In the genomic region with DNA sequence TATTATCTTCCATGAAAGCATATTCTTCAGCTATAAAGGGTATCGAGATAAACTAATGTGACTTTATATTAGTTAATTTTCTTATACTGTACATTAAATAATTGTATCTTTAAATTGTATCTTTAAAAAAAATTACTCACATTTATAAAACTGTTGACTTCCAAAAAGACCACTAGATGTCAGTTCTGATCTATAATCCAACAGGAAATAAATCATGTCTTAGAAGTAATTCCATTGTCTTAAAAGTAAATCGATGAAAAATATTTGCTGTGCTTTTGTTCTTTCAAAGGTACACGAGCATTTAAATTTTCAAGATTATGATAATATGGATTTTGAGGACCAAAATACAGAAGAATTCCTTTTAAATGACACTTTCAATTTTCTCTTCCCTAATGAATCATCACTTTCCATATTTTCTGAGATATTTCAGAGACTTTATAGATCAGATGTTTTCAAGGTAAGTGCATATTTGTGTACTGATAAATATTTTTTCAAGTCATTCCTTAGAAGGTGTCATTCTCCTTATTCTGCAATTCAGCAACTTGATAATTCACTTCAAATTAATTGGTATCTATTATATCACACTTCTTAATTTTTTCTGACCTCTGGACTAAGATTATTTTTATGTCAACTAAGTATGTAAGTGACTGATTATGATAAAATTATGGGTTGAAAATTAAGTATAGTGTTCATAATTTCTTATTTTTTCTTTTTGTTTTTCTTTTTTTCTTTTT, we compare ENCODE assay signal across 12 cellular contexts.
A peak's percentile ranks its signal among the peaks of the same experiment; 100 is the strongest.
DNase-seq lines count a peak whose midpoint lies in the region; ATAC-seq, FAIRE-seq and TF ChIP-seq lines count a peak whose summit lies in the region.
"Had no signal": no experiment of that assay in that cellular context is flagged by ENCODE, and none has a peak within 500 bp of the region (broad histone marks: within the 10 kb centered on the region; RNA-seq: fewer than 3 reads in every experiment).

No MANE protein-coding gene starts in this region.

- TF ChIP-seq CTCF in epithelial cell of proximal tubule (conservative IDR thresholded peaks at IDR 0.05; ENCODE audit: low read depth, low read length): no peak

- peak; percentile 60 for DNase-seq in ACHN
- no peak for DNase-seq in GM19239 (ENCODE audit: insufficient read length, low spot score)
- peak; percentile 25 for DNase-seq in NCI-H748 treated with DMSO at 0.1 percent for 48 hours (lab: John Stamatoyannopoulos, UW)
- peak; percentile 3 for DNase-seq in epithelial cell of proximal tubule (ENCODE audit: low read depth)
- DNase-seq in NCI-H187 (lab: John Stamatoyannopoulos, UW): no peak
- no peak for DNase-seq in occipital lobe (lab: John Stamatoyannopoulos, UW)
- DNase-seq: esophagus squamous epithelium; GF-D8; NK-92 treated with Interleukin-12 subunit alpha and Interleukin-12 subunit beta, amount 100 ng/mL, for 24 hours had no signal

- H3K4me3 ChIP-seq in epithelial cell of proximal tubule (ENCODE audit: low read depth, low read length): no peak overlapping the region
- H3K4me3 ChIP-seq: esophagus squamous epithelium had no signal

- no peak for ATAC-seq in GM21381 (IDR thresholded peaks at IDR 0.05; ENCODE audit: unreplicated experiment)
- ATAC-seq in GM21717 (IDR thresholded peaks at IDR 0.05; ENCODE audit: unreplicated experiment): no peak

- in situ Hi-C loops in ACHN (cut with HindIII; ENCODE audit: low pct_ligation_motif_present, low pct_unique_long_range_greater_than_20kb, low sequenced_read_pairs): no loop called here

- peak; percentile 76 for FAIRE-seq in GM19239 (lab: Jason Lieb, UNC)
- FAIRE-seq: H1 had no signal

Comparison
In these comparisons a context has a peak if more than half of its experiments do, and no peak if none do; other contexts are left out.
1. DNase-seq: peak in ACHN (single experiment), NCI-H748 treated with DMSO at 0.1 percent for 48 hours (single experiment) and epithelial cell of proximal tubule (single experiment); none in GM19239 (single experiment), NCI-H187 (0 of 2) and occipital lobe (single experiment).